Comparison of ENCODE assay signal across 14 cellular contexts in genomic region chr10:79582954-79583353, GRCh38. TPM values are rescaled to one million over a fixed set of nuclear protein-coding genes. Genes with fewer than 3 reads are reported as not detected.
A peak's percentile ranks its signal among the peaks of the same experiment; 100 is the strongest.
DNase-seq lines count a peak whose midpoint lies in the region; ATAC-seq, FAIRE-seq and TF ChIP-seq lines count a peak whose summit lies in the region.
"Not testable (repeated sequence)": the region's sequence is repeated elsewhere in the genome, so short reads cannot be mapped to it uniquely, and the experiment has no call there.
"Had no signal": no experiment of that assay in that cellular context is flagged by ENCODE, and none has a peak within 500 bp of the region (broad histone marks: within the 10 kb centered on the region; RNA-seq: fewer than 3 reads in every experiment).

No MANE protein-coding gene starts in this region.

- H3K4me3 ChIP-seq in H1 (ENCODE audit: extremely low read depth in 1 of 4, insufficient read depth in 2 of 4, low read depth in 3 of 4, low read length in 4 of 4), result not testable (repeated sequence)

- H3K79me1 ChIP-seq in H1 (ENCODE audit: low read depth, low read length), result not testable (repeated sequence)

- not testable (repeated sequence) for H2BK20ac ChIP-seq in H1 (ENCODE audit: low read length)

- WGBS in H1 (ENCODE audit: extremely low coverage in 1 of 2, insufficient coverage in 1 of 2, insufficient read length in 1 of 2, insufficient replicate concordance in 2 of 2, low coverage in 1 of 2, low lambda C conversion rate in 2 of 2, missing lambda C conversion rate in 1 of 2), 2 experiments, result 100% methylated on average over 3 of the region's 6 CpGs; no CpG with 5 or more reads in 1 of the 2 experiments

- H3K4me1 Mint-ChIP-seq in T-helper 17 cell; activated CD8-positive, alpha-beta T cell treated with anti-CD3 and anti-CD28 coated beads, Interleukin-2, amount 10 ng/mL, durations not matched to agents 7 days and 5 days (ENCODE audit: low read depth); activated T-helper 17 cell treated with anti-CD3 and anti-CD28 coated beads, Interleukin-2, amount 50 U/mL, for 72 hours; activated naive CD8-positive, alpha-beta T cell treated with anti-CD3 and anti-CD28 coated beads, Interleukin-2, amount 50 U/mL, for 24 hours: not testable (repeated sequence)

- H2BK15ac ChIP-seq in H1 (ENCODE audit: low read length), result not testable (repeated sequence)

- H3K4me3 Mint-ChIP-seq in T-helper 17 cell; activated CD8-positive, alpha-beta T cell treated with anti-CD3 and anti-CD28 coated beads, Interleukin-2, amount 10 ng/mL, durations not matched to agents 7 days and 5 days; activated naive CD8-positive, alpha-beta T cell treated with anti-CD3 and anti-CD28 coated beads, Interleukin-2, amount 50 U/mL, for 24 hours: not testable (repeated sequence)
- peak overlapping the region; percentile 39 for H3K4me3 Mint-ChIP-seq in activated T-helper 17 cell treated with anti-CD3 and anti-CD28 coated beads, Interleukin-2, amount 50 U/mL, for 72 hours

- not testable (repeated sequence) for H3K79me2 ChIP-seq in H1 (ENCODE audit: control insufficient read depth in 1 of 2, insufficient read depth in 2 of 2, low read length in 2 of 2)

- CTCF ChIA-PET in activated CD8-positive, alpha-beta T cell treated with anti-CD3 and anti-CD28 coated beads, Interleukin-2, amount 10 ng/mL, durations not matched to agents 7 days and 5 days (lab: Charles Lee), result not testable (repeated sequence)
- CTCF ChIA-PET in H1 (lab: Charles Lee; ENCODE audit: partially characterized antibody), result interaction anchor here (2.7 kb wide), 1 partner anchor 11 kb away, joined by 10 read pairs; no protein-coding TSS in a partner anchor

- not testable (repeated sequence) for H3K23me2 ChIP-seq in H1 (ENCODE audit: low read depth, low read length)

- H3K27ac ChIP-seq in H1 (ENCODE audit: low read depth, low read length), result not testable (repeated sequence)

- H3K23ac ChIP-seq in H1 (ENCODE audit: insufficient read length), result not testable (repeated sequence)

- H3K27me3 Mint-ChIP-seq in T-helper 17 cell, result peaks cover 24% of the 10 kb centered on the region
- H3K27me3 Mint-ChIP-seq in activated CD8-positive, alpha-beta T cell treated with anti-CD3 and anti-CD28 coated beads, Interleukin-2, amount 10 ng/mL, durations not matched to agents 7 days and 5 days (ENCODE audit: low read depth), result peaks cover 22% of the 10 kb centered on the region
- H3K27me3 Mint-ChIP-seq in activated T-helper 17 cell treated with anti-CD3 and anti-CD28 coated beads, Interleukin-2, amount 50 U/mL, for 72 hours, result not testable (repeated sequence)
- peaks cover 17% of the 10 kb centered on the region for H3K27me3 Mint-ChIP-seq in activated naive CD8-positive, alpha-beta T cell treated with anti-CD3 and anti-CD28 coated beads, Interleukin-2, amount 50 U/mL, for 24 hours

- H2BK12ac ChIP-seq in H1 (ENCODE audit: low read depth, low read length), result not testable (repeated sequence)

- not testable (repeated sequence) for H3K9me3 Mint-ChIP-seq in activated CD8-positive, alpha-beta T cell treated with anti-CD3 and anti-CD28 coated beads, Interleukin-2, amount 10 ng/mL, durations not matched to agents 7 days and 5 days (ENCODE audit: insufficient read depth); activated T-helper 17 cell treated with anti-CD3 and anti-CD28 coated beads, Interleukin-2, amount 50 U/mL, for 72 hours; activated naive CD8-positive, alpha-beta T cell treated with anti-CD3 and anti-CD28 coated beads, Interleukin-2, amount 50 U/mL, for 24 hours

- H4K8ac ChIP-seq in H1 (ENCODE audit: extremely low read depth, insufficient read depth, low read length), result not testable (repeated sequence)

- not testable (repeated sequence) for H2AFZ ChIP-seq in H1 (ENCODE audit: low read length)

- not testable (repeated sequence) for H3K18ac ChIP-seq in H1 (ENCODE audit: extremely low read depth, low read length)

- H3K27me3 ChIP-seq in H1 (replicated peaks in 1 of 4; ENCODE audit: control insufficient read depth in 3 of 4, extremely low read depth in 1 of 4, insufficient read depth in 3 of 4, low read length in 3 of 4), result not testable (repeated sequence)

- ATAC-seq in T-helper 17 cell, result peak; percentile 48
- ATAC-seq in activated CD8-positive, alpha-beta T cell treated with anti-CD3 and anti-CD28 coated beads, Interleukin-2, amount 10 ng/mL, durations not matched to agents 7 days and 5 days, result peak; percentile 42
- peak; percentile 86 for ATAC-seq in activated T-helper 17 cell treated with anti-CD3 and anti-CD28 coated beads, Interleukin-2, amount 50 U/mL, for 72 hours (replicated peaks)
- ATAC-seq in activated naive CD8-positive, alpha-beta T cell treated with anti-CD3 and anti-CD28 coated beads, Interleukin-2, amount 50 U/mL, for 24 hours, result peak; percentile 40
- ATAC-seq in stimulated activated naive CD8-positive, alpha-beta T cell treated with anti-CD3 and anti-CD28 coated beads, Interleukin-15, Interleukin-2, amounts not matched to agents 100 U/mL and 50 U/mL, for 24 hours, result peak; percentile 23

- H3K36me3 ChIP-seq in H1 (ENCODE audit: control insufficient read depth in 2 of 4, insufficient read depth in 4 of 4, low read length in 3 of 4), result not testable (repeated sequence)

- H3K56ac ChIP-seq in H1 (replicated peaks; ENCODE audit: insufficient read length, low read depth, low read length), result not testable (repeated sequence)

- POLR2A ChIA-PET in activated CD8-positive, alpha-beta T cell treated with anti-CD3 and anti-CD28 coated beads, Interleukin-2, amount 10 ng/mL, durations not matched to agents 7 days and 5 days (lab: Charles Lee); H1 (lab: Charles Lee; ENCODE audit: partially characterized antibody): not testable (repeated sequence)

- H3K9me3 ChIP-seq in T-helper 17 cell (ENCODE audit: control insufficient read depth, low read length, poor library complexity, severe bottlenecking); H1 (ENCODE audit: insufficient read depth in 2 of 2, low read depth in 1 of 2, low read length in 1 of 2): not testable (repeated sequence)

- not testable (repeated sequence) for TF ChIP-seq RAD21 in H1 (IDR thresholded peaks at IDR 0.05 in 1 of 2, conservative IDR thresholded peaks at IDR 0.05 in 1 of 2; ENCODE audit: low read depth in 2 of 2, low read length in 2 of 2)

- not testable (repeated sequence) for H3K4me1 ChIP-seq in H1 (replicated peaks in 1 of 4; ENCODE audit: control insufficient read depth in 3 of 4, insufficient read depth in 4 of 4, low read length in 3 of 4)

- not testable (repeated sequence) for H4K20me1 ChIP-seq in H1 (replicated peaks in 1 of 2; ENCODE audit: control insufficient read depth in 1 of 2, insufficient read depth in 2 of 2, low read length in 2 of 2)

- H3K9ac ChIP-seq in H1 (replicated peaks in 1 of 4; ENCODE audit: extremely low read depth in 1 of 4, low read depth in 3 of 4, low read length in 3 of 4), result not testable (repeated sequence)

- H3K4ac ChIP-seq in H1 (replicated peaks; ENCODE audit: insufficient read length, low read depth, low read length), result not testable (repeated sequence)

- not testable (repeated sequence) for TF ChIP-seq EP300 in H1 (IDR thresholded peaks at IDR 0.05; ENCODE audit: borderline replicate concordance in 1 of 2, low read depth in 2 of 2, low read length in 2 of 2)

- not testable (repeated sequence) for H3K27ac Mint-ChIP-seq in T-helper 17 cell; activated CD8-positive, alpha-beta T cell treated with anti-CD3 and anti-CD28 coated beads, Interleukin-2, amount 10 ng/mL, durations not matched to agents 7 days and 5 days; activated naive CD8-positive, alpha-beta T cell treated with anti-CD3 and anti-CD28 coated beads, Interleukin-2, amount 50 U/mL, for 24 hours
- peak overlapping the region; percentile 18 for H3K27ac Mint-ChIP-seq in activated T-helper 17 cell treated with anti-CD3 and anti-CD28 coated beads, Interleukin-2, amount 50 U/mL, for 72 hours

- H4K91ac ChIP-seq in H1 (replicated peaks; ENCODE audit: insufficient read length, low read length), result not testable (repeated sequence)

- not testable (repeated sequence) for TF ChIP-seq CTCF in H1 (IDR thresholded peaks at IDR 0.05; ENCODE audit: control extremely low read depth in 1 of 3, insufficient read depth in 1 of 3, low read depth in 1 of 3, low read length in 3 of 3)

- H3K14ac ChIP-seq in H1 (ENCODE audit: insufficient read length), result not testable (repeated sequence)

- FAIRE-seq in H1 (lab: Jason Lieb, UNC), result peak; percentile 45

- DNase-seq in T-helper 17 cell; activated CD8-positive, alpha-beta T cell treated with anti-CD3 and anti-CD28 coated beads, Interleukin-2, amount 10 ng/mL, durations not matched to agents 7 days and 5 days; activated naive CD8-positive, alpha-beta T cell treated with anti-CD3 and anti-CD28 coated beads, Interleukin-2, amount 50 U/mL, for 24 hours; H1 (ENCODE audit: low read depth in 1 of 2, low spot score in 2 of 2); stimulated activated naive CD8-positive, alpha-beta T cell treated with anti-CD3 and anti-CD28 coated beads, Interleukin-15, Interleukin-2, amounts not matched to agents 100 U/mL and 50 U/mL, for 24 hours: not testable (repeated sequence)

- H2AK5ac ChIP-seq in H1 (ENCODE audit: low read depth, low read length), result not testable (repeated sequence)

- H2BK5ac ChIP-seq in H1 (ENCODE audit: low read depth, low read length), result not testable (repeated sequence)

- not testable (repeated sequence) for H4K5ac ChIP-seq in H1 (ENCODE audit: insufficient read length, low read depth, low read length)

- TF ChIP-seq POLR2A in H1 (IDR thresholded peaks at IDR 0.05; ENCODE audit: control extremely low read depth in 1 of 2, low read depth in 2 of 2, low read length in 2 of 2), result not testable (repeated sequence)

- H3K4me2 ChIP-seq in H1 (ENCODE audit: insufficient read depth in 1 of 2, low read depth in 2 of 2, low read length in 2 of 2), result not testable (repeated sequence)

- H2BK120ac ChIP-seq in H1 (replicated peaks; ENCODE audit: low read depth, low read length), result not testable (repeated sequence)

- not testable (repeated sequence) for H3K36me3 Mint-ChIP-seq in T-helper 17 cell (ENCODE audit: low read depth); activated CD8-positive, alpha-beta T cell treated with anti-CD3 and anti-CD28 coated beads, Interleukin-2, amount 10 ng/mL, durations not matched to agents 7 days and 5 days (ENCODE audit: low read depth); activated T-helper 17 cell treated with anti-CD3 and anti-CD28 coated beads, Interleukin-2, amount 50 U/mL, for 72 hours (ENCODE audit: low read depth); activated naive CD8-positive, alpha-beta T cell treated with anti-CD3 and anti-CD28 coated beads, Interleukin-2, amount 50 U/mL, for 24 hours (ENCODE audit: low read depth)

RNA-seq across cellular contexts. Expression of gene SFTPA2, which starts 22.7 kb away (rescaled TPM):
- total RNA-seq in T-helper 17 cell, result not detected
- not detected for total RNA-seq in activated CD8-positive, alpha-beta T cell treated with anti-CD3 and anti-CD28 coated beads, Interleukin-2, amount 10 ng/mL, durations not matched to agents 7 days and 5 days
- not detected for total RNA-seq in activated T-helper 17 cell treated with anti-CD3 and anti-CD28 coated beads, Interleukin-2, amount 50 U/mL, for 72 hours
- total RNA-seq in H1 (2021; fragmentation: NEBNext Ultra II Directional; extraction: Animal tissue kit (Norgen Biotek cat#: 25700)), result not detected in 2 replicates
- not detected in 2 replicates for polyA plus RNA-seq in H1 (2011; rRNA removed)
- not detected for polyA plus RNA-seq in H1 (2011; cell fraction: cytosol; rRNA removed)
- not detected for polyA plus RNA-seq in H1 (2011; cell fraction: nucleus; rRNA removed)
- not detected in 4 replicates for polyA plus RNA-seq in H1 (2012, experiment 1 of 2)
- not detected for polyA plus RNA-seq in H1 (2012, experiment 2 of 2)
- not detected for polyA plus RNA-seq in H1 (2013, experiment 1 of 2)
- not detected for polyA plus RNA-seq in H1 (2013, experiment 2 of 2)
- not detected in 2 replicates for polyA minus RNA-seq in H1 (2011; rRNA and poly(A)+ RNA removed)
- polyA minus RNA-seq in H1 (2011; cell fraction: cytosol; rRNA and poly(A)+ RNA removed), result not detected
- not detected for polyA minus RNA-seq in H1 (2011; cell fraction: nucleus; rRNA and poly(A)+ RNA removed)
- total RNA-seq: A172; A673; CD4-positive, alpha-beta memory T cell; Daoy; G401; H7 had no signal
- polyA plus RNA-seq: BJ; CD4-positive, alpha-beta memory T cell had no signal

RNA-seq across cellular contexts. Expression of gene SFTPA1, which starts 27.8 kb away (rescaled TPM):
- total RNA-seq in T-helper 17 cell, result not detected
- not detected for total RNA-seq in activated CD8-positive, alpha-beta T cell treated with anti-CD3 and anti-CD28 coated beads, Interleukin-2, amount 10 ng/mL, durations not matched to agents 7 days and 5 days
- under 1 TPM in 1 of 2 donors, not detected in 1; 0.11 TPM for total RNA-seq in activated T-helper 17 cell treated with anti-CD3 and anti-CD28 coated beads, Interleukin-2, amount 50 U/mL, for 72 hours
- total RNA-seq in H1 (2021; fragmentation: NEBNext Ultra II Directional; extraction: Animal tissue kit (Norgen Biotek cat#: 25700)), result not detected in 2 replicates
- polyA plus RNA-seq in H1 (2011; rRNA removed), result not detected in 2 replicates
- polyA plus RNA-seq in H1 (2011; cell fraction: cytosol; rRNA removed), result not detected
- not detected for polyA plus RNA-seq in H1 (2011; cell fraction: nucleus; rRNA removed)
- polyA plus RNA-seq in H1 (2012, experiment 1 of 2), result not detected in 4 replicates
- not detected for polyA plus RNA-seq in H1 (2012, experiment 2 of 2)
- not detected for polyA plus RNA-seq in H1 (2013, experiment 1 of 2)
- polyA plus RNA-seq in H1 (2013, experiment 2 of 2), result not detected
- polyA minus RNA-seq in H1 (2011; rRNA and poly(A)+ RNA removed), result not detected in 2 replicates
- not detected for polyA minus RNA-seq in H1 (2011; cell fraction: cytosol; rRNA and poly(A)+ RNA removed)
- not detected for polyA minus RNA-seq in H1 (2011; cell fraction: nucleus; rRNA and poly(A)+ RNA removed)
- total RNA-seq: A673; Calu3; CD4-positive, alpha-beta memory T cell; Daoy; G401; H7 had no signal
- polyA plus RNA-seq: BJ; CD4-positive, alpha-beta memory T cell had no signal

Comparison
In these comparisons a context has a peak if more than half of its experiments do, and no peak if none do; other contexts are left out.
1. ATAC-seq: peak in every context shown above with its lines; median percentile 86 in activated T-helper 17 cell treated with anti-CD3 and anti-CD28 coated beads, Interleukin-2, amount 50 U/mL, for 72 hours; 48 in T-helper 17 cell; 42 in activated CD8-positive, alpha-beta T cell treated with anti-CD3 and anti-CD28 coated beads, Interleukin-2, amount 10 ng/mL, durations not matched to agents 7 days and 5 days; 40 in activated naive CD8-positive, alpha-beta T cell treated with anti-CD3 and anti-CD28 coated beads, Interleukin-2, amount 50 U/mL, for 24 hours; 23 in stimulated activated naive CD8-positive, alpha-beta T cell treated with anti-CD3 and anti-CD28 coated beads, Interleukin-15, Interleukin-2, amounts not matched to agents 100 U/mL and 50 U/mL, for 24 hours.